Comparison of ENCODE assay signal across 8 cellular contexts in the genomic region with DNA sequence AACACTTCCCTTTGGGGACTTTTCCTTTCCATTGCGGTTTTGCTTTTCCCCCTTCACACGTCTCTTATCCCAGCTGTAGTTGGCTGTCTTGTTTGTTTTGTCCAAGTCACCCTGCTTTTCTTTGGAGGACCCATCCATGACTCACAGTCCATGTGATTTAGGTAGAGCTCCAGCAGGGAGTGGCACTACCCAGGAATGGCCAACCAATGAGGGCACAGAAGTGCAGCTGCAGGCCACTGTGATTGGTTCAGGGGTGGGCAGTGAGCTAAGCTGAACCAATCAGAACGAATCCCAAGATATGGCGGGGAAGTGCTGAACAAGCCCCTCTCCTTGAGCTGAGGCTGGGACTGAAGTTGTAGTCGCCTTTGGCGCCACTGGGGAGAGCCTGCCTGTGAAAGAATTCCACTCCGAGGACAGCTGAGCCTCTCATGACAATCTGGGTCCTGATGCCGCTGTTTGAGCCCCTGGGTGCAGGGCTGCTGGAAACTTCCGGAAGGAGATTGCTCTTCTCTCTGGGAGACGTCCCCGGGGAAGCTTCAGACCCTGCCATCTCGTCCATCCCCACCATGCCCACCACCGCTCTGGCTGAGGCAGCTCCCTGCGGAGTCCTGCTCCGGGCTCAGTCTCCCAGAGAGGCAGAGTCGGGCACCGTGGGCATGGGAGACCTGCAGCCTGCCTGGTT.
DNase-seq lines count a peak whose midpoint lies in the region; ATAC-seq and TF ChIP-seq lines count a peak whose summit lies in the region.

No MANE protein-coding gene starts in this region.

- TF ChIP-seq POLR2A in upper lobe of left lung (IDR thresholded peaks at IDR 0.05), result no peak
- no peak for TF ChIP-seq POLR2A in uterus (IDR thresholded peaks at IDR 0.05)

- intact Hi-C loops in Right ventricle myocardium inferior (cut with DNase I), result loop anchor here (2.0 to 5.0 kb wide), 2 partner anchors 146 to 773 kb away; no protein-coding TSS in a partner anchor
- intact Hi-C loops in uterus (cut with DNase I; ENCODE audit: low total_unique reads), result loop anchor here (10.0 kb wide), 1 partner anchor 114 kb away; no protein-coding TSS in a partner anchor

- H3K27me3 ChIP-seq in right atrium auricular region (no peaks in the 10 kb centered on the region), upper lobe of left lung (peaks cover 0 to 1% (median 0%) of the 10 kb centered on the region in 4 donors), uterus (no peaks in the 10 kb centered on the region)

- H3K27ac ChIP-seq in right atrium auricular region, result no peak overlapping the region
- H3K27ac ChIP-seq in upper lobe of left lung, result no peak overlapping the region
- H3K27ac ChIP-seq in uterus, result no peak overlapping the region

- WGBS in upper lobe of left lung, 2 donors, result 72 to 84% methylated on average over 6 to 17 of the region's 17 CpGs

- H3K4me1 ChIP-seq in right atrium auricular region (peaks cover 0 to 10% of the 10 kb centered on the region in 2 donors), upper lobe of left lung (peaks cover 0 to under 1% (median under 1%) of the 10 kb centered on the region in 4 donors), uterus (no peaks in the 10 kb centered on the region)

- no peak overlapping the region for H3K4me3 ChIP-seq in right atrium auricular region
- H3K4me3 ChIP-seq in fibroblast of mammary gland (ENCODE audit: control insufficient read depth, low read depth, low read length), result no peak overlapping the region
- no peak overlapping the region for H3K4me3 ChIP-seq in upper lobe of left lung
- no peak overlapping the region for H3K4me3 ChIP-seq in uterus

- no peaks in the 10 kb centered on the region for H3K9me3 ChIP-seq in right atrium auricular region
- H3K9me3 ChIP-seq in upper lobe of left lung, result no peaks in the 10 kb centered on the region
- no peaks in the 10 kb centered on the region for H3K9me3 ChIP-seq in uterus

- H3K36me3 ChIP-seq in right atrium auricular region (no peaks in the 10 kb centered on the region), upper lobe of left lung (no peaks in the 10 kb centered on the region), uterus (no peaks in the 10 kb centered on the region)

- ATAC-seq in Right ventricle myocardium inferior (peak; percentile 33), upper lobe of left lung (ENCODE audit: low FRiP score in 2 of 2) (peak; percentile 5 to 57), GM21381 (IDR thresholded peaks at IDR 0.05; ENCODE audit: unreplicated experiment) (no peak)

- DNase-seq in Right ventricle myocardium inferior (ENCODE audit: missing footprints) (no peak), right atrium auricular region (ENCODE audit: low spot score) (no peak), NCI-H774 (lab: John Stamatoyannopoulos, UW) (peak; percentile 45), fibroblast of mammary gland (ENCODE audit: low read depth) (peak; percentile 65), upper lobe of left lung (no peak), cortex of kidney (lab: John Stamatoyannopoulos, UW) (no peak), uterus (no peak)

- TF ChIP-seq CTCF in right atrium auricular region (IDR thresholded peaks at IDR 0.05) (no peak), fibroblast of mammary gland (conservative IDR thresholded peaks at IDR 0.05; ENCODE audit: control insufficient read depth, insufficient read depth, low read depth, low read length) (no peak), upper lobe of left lung (IDR thresholded peaks at IDR 0.05) (no peak), uterus (IDR thresholded peaks at IDR 0.05) (no peak)

- no peak for TF ChIP-seq EP300 in upper lobe of left lung (IDR thresholded peaks at IDR 0.05)

Comparison
In these comparisons a context has a peak if more than half of its experiments do, and no peak if none do; other contexts are left out.
1. DNase-seq: peak in NCI-H774 (single experiment) and fibroblast of mammary gland (single experiment); none in Right ventricle myocardium inferior (single experiment), right atrium auricular region (single experiment), upper lobe of left lung (0 of 2), cortex of kidney (single experiment) and uterus (0 of 2).